ENCODE assay signal across 20 cellular contexts in the genomic region with DNA sequence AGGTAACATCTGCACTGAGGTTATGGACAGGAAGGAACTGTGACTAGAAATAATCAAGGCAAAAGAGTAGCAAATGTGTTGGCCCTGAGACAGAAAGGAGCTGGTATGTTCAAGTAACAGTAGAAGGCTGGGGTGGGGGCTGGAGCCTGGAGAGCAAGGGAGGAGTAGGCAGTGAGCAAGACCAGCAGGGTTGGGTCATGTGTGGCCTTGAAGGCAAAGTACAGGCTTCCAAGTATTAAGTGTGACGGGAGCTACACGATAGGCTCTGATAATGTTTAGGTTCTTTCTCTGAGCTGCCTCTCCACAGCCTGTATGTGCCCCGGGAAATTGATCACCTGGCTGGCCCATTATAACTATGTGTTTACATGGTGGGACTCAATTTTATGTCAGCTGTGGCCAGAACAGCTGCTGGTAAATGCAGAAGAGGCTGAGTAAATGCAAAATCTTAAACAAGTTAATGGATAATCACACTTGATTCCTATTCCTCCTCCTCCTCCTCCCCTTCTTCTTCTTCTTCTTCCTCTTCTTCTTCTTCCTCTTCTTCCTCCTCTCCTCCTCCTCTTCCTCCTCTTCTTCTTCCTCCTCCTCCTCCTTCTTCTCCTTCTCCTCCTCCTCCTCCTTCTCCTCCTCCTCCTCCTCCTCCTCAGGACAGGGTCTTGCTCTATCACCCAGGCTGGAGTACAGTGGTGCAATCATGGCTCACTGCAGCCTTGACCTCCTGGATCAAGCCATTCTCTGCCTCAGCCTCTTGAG. TPM values are rescaled to one million over a fixed set of nuclear protein-coding genes. Genes with fewer than 3 reads are reported as not detected.
"Had no signal": no experiment of that assay in that cellular context is flagged by ENCODE, and none has a peak within 500 bp of the region (broad histone marks: within the 10 kb centered on the region; RNA-seq: fewer than 3 reads in every experiment).

No MANE protein-coding gene starts in this region.

- H2AFZ ChIP-seq: parathyroid adenoma had no signal

- H3K27me3 ChIP-seq: sigmoid colon, uterus had no signal

- H3K36me3 Mint-ChIP-seq: activated naive CD8-positive, alpha-beta T cell; naive thymus-derived CD4-positive, alpha-beta T cell; stimulated activated effector memory CD8-positive, alpha-beta T cell treated with anti-CD3 and anti-CD28 coated beads, Interleukin-12 subunit alpha, Interleukin-12 subunit beta, amount 100 ng/mL, for 72 hours had no signal

- H3K79me2 ChIP-seq: parathyroid adenoma had no signal

- DNase-seq: activated CD4-positive, alpha-beta T cell treated with anti-CD3 and anti-CD28 coated beads, Interleukin-2, amount 50 U/mL, for 48 hours; activated effector memory CD4-positive, alpha-beta T cell treated with anti-CD3 and anti-CD28 coated beads, Interleukin-2, amount 50 U/mL, for 16 hours; activated T-cell treated with anti-CD3 and anti-CD28 coated beads, Interleukin-2, amount 50 U/mL, for 4 hours; amniotic stem cell; heart left ventricle; naive thymus-derived CD4-positive, alpha-beta T cell; sigmoid colon; tibial artery; uterus had no signal

- H3K9me3 ChIP-seq: heart left ventricle, sigmoid colon, tibial artery, uterus had no signal

- H3K27me3 Mint-ChIP-seq: activated naive CD8-positive, alpha-beta T cell had no signal

- H3K9me3 Mint-ChIP-seq: activated T-cell treated with anti-CD3 and anti-CD28 coated beads, Interleukin-2, amount 50 U/mL, for 4 hours; central memory CD8-positive, alpha-beta T cell; naive thymus-derived CD4-positive, alpha-beta T cell; stimulated activated effector memory CD8-positive, alpha-beta T cell treated with anti-CD3 and anti-CD28 coated beads, Interleukin-12 subunit alpha, Interleukin-12 subunit beta, amount 100 ng/mL, for 72 hours had no signal

- H3K4me3 ChIP-seq: coronary artery, heart left ventricle, sigmoid colon, tibial artery, uterus had no signal

- H3K27ac Mint-ChIP-seq: activated naive CD8-positive, alpha-beta T cell; stimulated activated effector memory CD8-positive, alpha-beta T cell treated with anti-CD3 and anti-CD28 coated beads, Interleukin-12 subunit alpha, Interleukin-12 subunit beta, amount 100 ng/mL, for 72 hours had no signal

- H3K36me3 ChIP-seq: heart left ventricle, sigmoid colon, tibial artery, uterus had no signal

- ATAC-seq: activated T-cell treated with anti-CD3 and anti-CD28 coated beads, Interleukin-2, amount 50 U/mL, for 4 hours; heart left ventricle; naive thymus-derived CD4-positive, alpha-beta T cell; stimulated activated effector memory CD8-positive, alpha-beta T cell treated with anti-CD3 and anti-CD28 coated beads, Interleukin-12 subunit alpha, Interleukin-12 subunit beta, amount 100 ng/mL, for 72 hours had no signal

- H3K4me3 Mint-ChIP-seq: activated naive CD8-positive, alpha-beta T cell; activated T-cell treated with anti-CD3 and anti-CD28 coated beads, Interleukin-2, amount 50 U/mL, for 4 hours; central memory CD8-positive, alpha-beta T cell; naive thymus-derived CD4-positive, alpha-beta T cell; stimulated activated effector memory CD8-positive, alpha-beta T cell treated with anti-CD3 and anti-CD28 coated beads, Interleukin-12 subunit alpha, Interleukin-12 subunit beta, amount 100 ng/mL, for 72 hours had no signal

- H3K4me1 ChIP-seq: parathyroid adenoma, sigmoid colon, tibial artery, uterus had no signal

- H3K27ac ChIP-seq: coronary artery, heart left ventricle, parathyroid adenoma, sigmoid colon, tibial artery, uterus had no signal

RNA-seq across cellular contexts. Expression of gene IL1F10, which starts 9.3 kb away (rescaled TPM):
- total RNA-seq: activated T-cell treated with anti-CD3 and anti-CD28 coated beads, Interleukin-2, amount 50 U/mL, for 4 hours; endothelial cell of umbilical vein; fibroblast of lung; frontal cortex; heart left ventricle; lung microvascular endothelial cell; mononuclear cell; naive thymus-derived CD4-positive, alpha-beta T cell; sigmoid colon; T-helper 1 cell treated with Interleukin-12 subunit alpha and Interleukin-12 subunit beta and Interleukin-4 antibody, amounts not matched to agents 30 ng/mL and 1 ng/mL, for 36 hours; uterus had no signal
- polyA plus RNA-seq: endothelial cell of umbilical vein; fibroblast of lung; heart left ventricle; naive thymus-derived CD4-positive, alpha-beta T cell; sigmoid colon had no signal

RNA-seq across cellular contexts. Expression of gene IL36RN, which starts 18.1 kb away (rescaled TPM):
- total RNA-seq: endothelial cell of umbilical vein; fibroblast of lung; frontal cortex; heart left ventricle; lung microvascular endothelial cell; mononuclear cell; sigmoid colon; T-helper 1 cell treated with Interleukin-12 subunit alpha and Interleukin-12 subunit beta and Interleukin-4 antibody, amounts not matched to agents 30 ng/mL and 1 ng/mL, for 36 hours; uterus had no signal
- polyA plus RNA-seq: endothelial cell of umbilical vein; fibroblast of lung; heart left ventricle; naive thymus-derived CD4-positive, alpha-beta T cell had no signal

RNA-seq across cellular contexts. Expression of gene IL36B, which starts 24.4 kb away (rescaled TPM):
- total RNA-seq: activated T-cell treated with anti-CD3 and anti-CD28 coated beads, Interleukin-2, amount 50 U/mL, for 4 hours; endothelial cell of umbilical vein; fibroblast of lung; frontal cortex; heart left ventricle; lung microvascular endothelial cell; mononuclear cell; naive thymus-derived CD4-positive, alpha-beta T cell; sigmoid colon; T-helper 1 cell treated with Interleukin-12 subunit alpha and Interleukin-12 subunit beta and Interleukin-4 antibody, amounts not matched to agents 30 ng/mL and 1 ng/mL, for 36 hours; uterus had no signal
- polyA plus RNA-seq: endothelial cell of umbilical vein; fibroblast of lung; heart left ventricle; naive thymus-derived CD4-positive, alpha-beta T cell; sigmoid colon had no signal

RNA-seq across cellular contexts. Expression of gene IL1RN, which starts 50.3 kb away (rescaled TPM):
- total RNA-seq: endothelial cell of umbilical vein, fibroblast of lung, frontal cortex, lung microvascular endothelial cell had no signal
- polyA plus RNA-seq: endothelial cell of umbilical vein; naive thymus-derived CD4-positive, alpha-beta T cell had no signal
